In the genomic region with DNA sequence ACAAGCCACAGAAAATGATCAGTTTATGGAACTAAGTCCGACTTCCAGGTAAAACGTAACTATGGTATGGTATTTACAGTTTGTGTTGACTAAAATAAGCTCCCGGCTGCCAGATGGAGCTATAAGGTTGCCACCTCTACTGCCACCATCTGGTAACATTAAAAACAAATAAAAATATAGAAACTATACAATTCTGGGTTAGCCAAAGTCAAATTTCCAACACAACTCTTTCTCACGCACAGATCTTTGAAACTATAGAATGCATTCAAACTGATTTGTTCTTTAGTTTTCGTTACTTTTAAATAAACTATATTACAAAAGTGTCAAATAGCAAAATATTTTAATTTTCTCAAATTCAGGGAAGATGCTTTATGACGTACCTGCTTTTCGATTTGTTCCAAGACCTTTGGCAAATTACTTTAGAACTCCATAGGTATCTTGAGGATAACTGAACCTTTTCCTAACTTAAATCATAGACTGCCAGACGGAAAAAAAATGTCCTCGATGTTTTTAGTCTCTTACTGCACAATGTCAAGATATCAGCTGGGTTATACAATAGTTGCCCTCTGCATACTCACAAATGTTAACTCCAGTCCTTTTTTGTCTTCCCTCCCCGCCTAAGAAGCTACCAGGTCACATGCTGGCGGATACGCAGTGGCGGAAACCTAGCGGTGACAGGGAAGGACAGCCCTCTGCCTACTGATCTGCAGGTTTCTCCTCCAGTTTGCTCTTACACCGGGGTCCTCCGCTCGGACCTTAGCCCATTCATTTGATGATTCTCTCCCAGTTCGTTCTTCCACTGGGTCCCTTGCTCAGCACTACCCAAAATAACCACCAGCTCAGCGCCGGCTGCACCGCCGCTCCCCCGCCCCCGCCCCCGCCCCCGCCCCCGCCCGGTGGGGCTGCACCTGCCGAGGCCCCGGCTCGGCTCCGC, we compare ENCODE assay signal across 1 cellular context.
TF ChIP-seq lines count a peak whose summit lies in the region.

No MANE protein-coding gene starts in this region.

TF ChIP-seq in K562, 482 proteins besides CTCF, POLR2A, EP300 and RAD21 (continued from another document):
- TF ChIP-seq, protein P1, sequence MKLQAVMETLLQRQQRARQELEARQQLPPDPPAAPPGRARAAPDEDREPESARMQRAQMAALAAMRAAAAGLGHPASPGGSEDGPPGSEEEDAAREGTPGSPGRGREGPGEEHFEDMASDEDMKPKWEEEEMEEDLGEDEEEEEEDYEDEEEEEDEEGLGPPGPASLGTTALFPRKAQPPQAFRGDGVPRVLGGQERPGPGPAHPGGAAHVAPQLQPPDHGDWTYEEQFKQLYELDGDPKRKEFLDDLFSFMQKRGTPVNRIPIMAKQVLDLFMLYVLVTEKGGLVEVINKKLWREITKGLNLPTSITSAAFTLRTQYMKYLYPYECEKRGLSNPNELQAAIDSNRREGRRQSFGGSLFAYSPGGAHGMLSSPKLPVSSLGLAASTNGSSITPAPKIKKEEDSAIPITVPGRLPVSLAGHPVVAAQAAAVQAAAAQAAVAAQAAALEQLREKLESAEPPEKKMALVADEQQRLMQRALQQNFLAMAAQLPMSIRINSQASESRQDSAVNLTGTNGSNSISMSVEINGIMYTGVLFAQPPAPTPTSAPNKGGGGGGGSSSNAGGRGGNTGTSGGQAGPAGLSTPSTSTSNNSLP (IDR thresholded peaks at IDR 0.05; ENCODE audit: borderline replicate concordance, low read depth, low read length): peak; percentile 98
